In the genomic region with DNA sequence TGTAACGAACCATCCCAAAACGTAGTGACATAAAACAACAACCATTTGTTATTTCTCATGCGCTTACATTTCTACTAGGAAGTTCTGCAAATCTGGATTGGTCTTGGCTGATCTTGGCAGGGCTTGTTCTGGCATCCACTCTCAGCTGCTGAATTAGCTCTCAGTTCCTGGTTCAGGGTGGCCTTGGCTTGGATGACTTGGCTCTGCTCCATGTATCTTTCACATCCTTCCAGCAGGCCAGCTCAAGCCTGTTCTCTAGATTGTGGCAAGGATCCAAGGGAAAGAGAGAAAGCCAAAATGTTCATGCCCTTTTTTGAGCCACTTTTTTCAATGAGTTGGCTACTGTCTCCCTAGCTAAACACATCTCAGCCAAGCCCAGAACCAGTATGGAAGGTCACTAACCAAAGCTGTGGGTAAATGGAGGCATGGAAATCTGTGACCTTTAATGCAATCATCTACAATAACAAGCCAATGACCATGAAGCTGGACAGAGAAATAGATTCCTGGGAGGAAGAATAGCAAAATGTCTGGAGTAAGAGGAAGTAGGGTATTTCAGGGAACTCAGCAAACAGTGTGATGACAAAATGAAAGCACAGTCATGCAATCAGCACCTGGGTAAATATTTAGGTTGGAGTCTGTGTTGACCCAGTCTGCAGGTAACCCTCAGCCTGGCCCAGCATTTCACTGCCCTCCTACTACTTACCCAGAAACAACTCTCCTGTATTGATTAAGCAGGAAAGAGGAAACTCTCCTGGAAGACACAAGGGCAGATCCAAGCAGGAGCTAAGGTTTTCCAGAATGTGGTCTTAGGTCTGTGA, we compare ENCODE assay signal across 14 cellular contexts. TPM values are rescaled to one million over a fixed set of nuclear protein-coding genes. Genes with fewer than 3 reads are reported as not detected.
DNase-seq lines count a peak whose midpoint lies in the region; ATAC-seq and TF ChIP-seq lines count a peak whose summit lies in the region.
"Had no signal": no experiment of that assay in that cellular context is flagged by ENCODE, and none has a peak within 500 bp of the region (broad histone marks: within the 10 kb centered on the region; RNA-seq: fewer than 3 reads in every experiment).

No MANE protein-coding gene starts in this region.

- WGBS in adrenal gland, 4 donors: 60 to 82% (median 70%) methylated on average over 3 of the region's 3 CpGs
- 64 to 66% methylated on average over 3 of the region's 3 CpGs for WGBS in tibial nerve, 2 donors

- DNase-seq in NCI-H2029 (lab: John Stamatoyannopoulos, UW) (peak; percentile 95), adrenal gland (peak in 4 of 7 donors; percentile 3 to 33 (median 26)), kidney tubule cell (ENCODE audit: low spot score) (peak; percentile 29), tibial nerve (ENCODE audit: low spot score in 2 of 2) (no peak)
- DNase-seq in effector memory CD4-positive, alpha-beta T cell: no peak
- no peak for DNase-seq in activated CD4-positive, CD25-positive, alpha-beta regulatory T cell treated with anti-CD3 and anti-CD28 coated beads, Interleukin-2, amount 50 U/mL, for 72 hours
- DNase-seq: activated CD8-positive, alpha-beta T cell treated with anti-CD3 and anti-CD28 coated beads, Interleukin-2, amount 10 ng/mL, durations not matched to agents 7 days and 5 days; activated naive CD8-positive, alpha-beta T cell treated with anti-CD3 and anti-CD28 coated beads for 36 hours; effector CD8-positive, alpha-beta T cell; GF-D8; naive thymus-derived CD8-positive, alpha-beta T cell; NCI-H82 had no signal

- peak overlapping the region; percentile 63 for H3K27ac ChIP-seq in C4-2B
- no peak overlapping the region for H3K27ac ChIP-seq in adrenal gland
- H3K27ac ChIP-seq in effector memory CD4-positive, alpha-beta T cell (ENCODE audit: insufficient read depth, low read length, poor library complexity, severe bottlenecking): no peak overlapping the region
- H3K27ac ChIP-seq in tibial nerve: no peak overlapping the region

- H3K36me3 ChIP-seq in adrenal gland (replicated peaks in 1 of 2) (no peaks in the 10 kb centered on the region), tibial nerve (no peaks in the 10 kb centered on the region)
- no peaks in the 10 kb centered on the region for H3K36me3 ChIP-seq in effector memory CD4-positive, alpha-beta T cell (ENCODE audit: control insufficient read depth, insufficient read depth, low read length)

- H3K9me3 ChIP-seq in adrenal gland (replicated peaks in 1 of 3) (no peaks in the 10 kb centered on the region), tibial nerve (peaks cover 0 to 22% (median 0%) of the 10 kb centered on the region in 4 donors)
- H3K9me3 ChIP-seq in effector memory CD4-positive, alpha-beta T cell (ENCODE audit: control insufficient read depth, low read length): no peaks in the 10 kb centered on the region

- TF ChIP-seq CTCF in C4-2B (conservative IDR thresholded peaks at IDR 0.05) (no peak), adrenal gland (IDR thresholded peaks at IDR 0.05) (no peak), tibial nerve (IDR thresholded peaks at IDR 0.05) (no peak)

- H3K4me3 ChIP-seq in adrenal gland (no peak overlapping the region), tibial nerve (no peak overlapping the region)
- H3K4me3 ChIP-seq in effector memory CD4-positive, alpha-beta T cell (ENCODE audit: insufficient read depth, low read depth, low read length, poor library complexity, severe bottlenecking): no peak overlapping the region

- TF ChIP-seq EP300 in tibial nerve (IDR thresholded peaks at IDR 0.05): no peak

- no peaks in the 10 kb centered on the region for H3K27me3 ChIP-seq in adrenal gland
- H3K27me3 ChIP-seq in effector memory CD4-positive, alpha-beta T cell (replicated peaks; ENCODE audit: control insufficient read depth, insufficient read depth, low read length, poor library complexity, severe bottlenecking): no peaks in the 10 kb centered on the region
- H3K27me3 ChIP-seq in tibial nerve: no peaks in the 10 kb centered on the region

- no peak for TF ChIP-seq POLR2A in adrenal gland (IDR thresholded peaks at IDR 0.05)
- no peak for TF ChIP-seq POLR2A in tibial nerve (IDR thresholded peaks at IDR 0.05)

- ATAC-seq in GM21390 (IDR thresholded peaks at IDR 0.05; ENCODE audit: unreplicated experiment): no peak
- ATAC-seq: activated CD8-positive, alpha-beta T cell treated with anti-CD3 and anti-CD28 coated beads, Interleukin-2, amount 10 ng/mL, durations not matched to agents 7 days and 5 days; naive thymus-derived CD8-positive, alpha-beta T cell had no signal

- H3K4me1 ChIP-seq in adrenal gland (replicated peaks in 1 of 2) (no peaks in the 10 kb centered on the region), tibial nerve (no peaks in the 10 kb centered on the region)
- no peaks in the 10 kb centered on the region for H3K4me1 ChIP-seq in effector memory CD4-positive, alpha-beta T cell (ENCODE audit: control insufficient read depth, insufficient read depth, low read length, poor library complexity, severe bottlenecking)

- intact Hi-C loops in adrenal gland (cut with DNase I): no loop called here

RNA-seq across cellular contexts. Expression of a gene that starts 32.7 kb away (rescaled TPM):
- total RNA-seq in adrenal gland (10 to 100 TPM in 3 of 8 donors, 1 to 10 TPM in 4, not detected in 1; 1.0 to 21.6 (median 4.8) TPM), tibial nerve (under 1 TPM in 2 of 4 donors, not detected in 2; 0.22 to 0.39 TPM)
- polyA plus RNA-seq in adrenal gland: 10 to 100 TPM in 2 of 3 donors, 1 to 10 TPM in 1; 9.3 to 35.9 (median 26.1) TPM
- total RNA-seq: activated CD8-positive, alpha-beta T cell treated with anti-CD3 and anti-CD28 coated beads, Interleukin-2, amount 10 ng/mL, durations not matched to agents 7 days and 5 days; activated naive CD8-positive, alpha-beta T cell treated with anti-CD3 and anti-CD28 coated beads for 36 hours; naive thymus-derived CD8-positive, alpha-beta T cell had no signal

Comparison
In these comparisons a context has a peak if more than half of its experiments do, and no peak if none do; other contexts are left out.
1. DNase-seq: peak in NCI-H2029 (single experiment), adrenal gland (4 of 7) and kidney tubule cell (single experiment); none in effector memory CD4-positive, alpha-beta T cell (0 of 3), activated CD4-positive, CD25-positive, alpha-beta regulatory T cell treated with anti-CD3 and anti-CD28 coated beads, Interleukin-2, amount 50 U/mL, for 72 hours (single experiment) and tibial nerve (0 of 2).